In genomic region chr15:90001683-90002427, GRCh38 we compare ENCODE assay signal across 8 cellular contexts. TPM values are rescaled to one million over a fixed set of nuclear protein-coding genes. Genes with fewer than 3 reads are reported as not detected.
DNase-seq lines count a peak whose midpoint lies in the region; ATAC-seq and TF ChIP-seq lines count a peak whose summit lies in the region.

No MANE protein-coding gene starts in this region.

- ATAC-seq in HG03432 (IDR thresholded peaks at IDR 0.05; ENCODE audit: unreplicated experiment) (peak; percentile 34), GM21360 (IDR thresholded peaks at IDR 0.05; ENCODE audit: unreplicated experiment) (no peak)

- no peaks in the 10 kb centered on the region for H3K9me3 Mint-ChIP-seq in progenitor cell of endocrine pancreas (ENCODE audit: low read depth)

- TF ChIP-seq CTCF in progenitor cell of endocrine pancreas (IDR thresholded peaks at IDR 0.05; ENCODE audit: unreplicated experiment) = no peak

- H3K27ac Mint-ChIP-seq in progenitor cell of endocrine pancreas = peak overlapping the region; percentile 87

- peak; percentile 21 for DNase-seq in NCI-H1092 treated with DMSO at 0.1 percent for 48 hours (lab: John Stamatoyannopoulos, UW)
- no peak for DNase-seq in NCI-H1092 (lab: John Stamatoyannopoulos, UW)
- peak; percentile 39 for DNase-seq in SKM-1 (lab: John Stamatoyannopoulos, UW; ENCODE audit: unreplicated experiment)
- peak; percentile 37 for DNase-seq in activated naive CD8-positive, alpha-beta T cell treated with anti-CD3 and anti-CD28 coated beads, Interleukin-2, amount 50 U/mL, for 16 hours (ENCODE audit: low read depth, low spot score)
- DNase-seq in cardiac septum (ENCODE audit: low spot score) = peak; percentile 77
- peak; percentile 38 for DNase-seq in progenitor cell of endocrine pancreas (ENCODE audit: low spot score, unreplicated experiment)

- peaks cover 58% of the 10 kb centered on the region for H3K4me1 Mint-ChIP-seq in progenitor cell of endocrine pancreas (ENCODE audit: low read depth)

- H3K27me3 Mint-ChIP-seq in progenitor cell of endocrine pancreas = no peaks in the 10 kb centered on the region

- intact Hi-C loops in cardiac septum (cut with DNase I) = no loop called here

- H3K4me3 Mint-ChIP-seq in progenitor cell of endocrine pancreas (ENCODE audit: low read depth) = peak overlapping the region; percentile 80

- H3K36me3 Mint-ChIP-seq in progenitor cell of endocrine pancreas (ENCODE audit: insufficient read depth) = peaks cover 2% of the 10 kb centered on the region

RNA-seq across cellular contexts. Expression of gene ZNF710, which starts 0.7 kb away (rescaled TPM):
- total RNA-seq in cardiac septum (3.9 TPM), progenitor cell of endocrine pancreas (69.3 and 70.0 TPM in 2 replicates)

Comparison
In these comparisons a context has a peak if more than half of its experiments do, and no peak if none do; other contexts are left out.
1. RNA of gene ZNF710, which starts 0.7 kb away (total RNA-seq): 69.3 to 70.0 TPM in progenitor cell of endocrine pancreas; 3.9 TPM in cardiac septum (single experiment); every median in the first group is over 10 times any median in the second.